In the genomic region with DNA sequence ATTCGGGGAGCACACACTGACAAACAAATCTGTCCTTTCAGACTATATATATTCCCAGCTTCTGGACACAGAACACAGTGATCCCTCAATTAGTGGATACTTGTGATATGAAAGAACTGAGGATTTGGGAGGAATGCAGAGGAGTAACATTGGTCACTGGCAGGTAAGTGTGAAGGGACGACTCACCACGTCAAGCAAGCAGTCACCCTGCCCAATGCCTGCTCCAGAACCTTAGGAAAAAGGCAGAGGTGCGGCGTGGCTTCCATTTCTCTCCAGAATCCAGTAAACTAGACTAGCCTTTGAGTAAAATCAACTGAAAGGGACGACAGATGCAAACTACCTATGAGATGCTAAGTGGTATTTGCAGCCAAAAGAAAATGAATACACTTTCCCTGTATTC, we compare ENCODE assay signal across 8 cellular contexts. TPM values are rescaled to one million over a fixed set of nuclear protein-coding genes. Genes with fewer than 3 reads are reported as not detected.
DNase-seq lines count a peak whose midpoint lies in the region; ATAC-seq lines count a peak whose summit lies in the region.

No MANE protein-coding gene starts in this region.

- H3K27me3 ChIP-seq in CD4-positive, alpha-beta memory T cell (ENCODE audit: insufficient read depth, low read length) = no peaks in the 10 kb centered on the region
- H3K27me3 ChIP-seq in NT2/D1 (ENCODE audit: insufficient read depth, insufficient read length) = peaks cover 28% of the 10 kb centered on the region
- H3K27me3 ChIP-seq in neuron (ENCODE audit: insufficient read depth, low read length) = no peaks in the 10 kb centered on the region

- peak overlapping the region; percentile 98 for H3K27ac ChIP-seq in CD4-positive, alpha-beta memory T cell (ENCODE audit: low read depth, low read length)

- CTCF ChIA-PET in CD4-positive, alpha-beta memory T cell (lab: Charles Lee; ENCODE audit: partially characterized antibody) = interaction anchor here (2.5 kb wide), 1 partner anchor 10 kb away, joined by 54 read pairs; no protein-coding TSS in a partner anchor

- H3K9me3 Mint-ChIP-seq in CD4-positive, alpha-beta memory T cell = no peaks in the 10 kb centered on the region
- no peaks in the 10 kb centered on the region for H3K9me3 Mint-ChIP-seq in effector memory CD8-positive, alpha-beta T cell

- DNase-seq in CD4-positive, alpha-beta memory T cell = no peak
- DNase-seq in NT2/D1 (ENCODE audit: low read depth, low spot score) = no peak
- no peak for DNase-seq in effector memory CD8-positive, alpha-beta T cell
- DNase-seq in NCI-H1694 treated with DMSO at 0.1 percent for 48 hours (lab: John Stamatoyannopoulos, UW) = no peak
- no peak for DNase-seq in posterior cingulate gyrus
- no peak for DNase-seq in stimulated activated CD4-positive, alpha-beta T cell treated with anti-CD3 and anti-CD28 coated beads, Interleukin-1b, Interleukin-23, amount 100 ng/mL, for 48 hours

- no peaks in the 10 kb centered on the region for H3K9me3 ChIP-seq in CD4-positive, alpha-beta memory T cell (ENCODE audit: control insufficient read depth in 1 of 2, low read length in 2 of 2)
- H3K9me3 ChIP-seq in NT2/D1 (ENCODE audit: insufficient read depth, low read length) (no peaks in the 10 kb centered on the region), neuron (ENCODE audit: low read length) (peaks cover 3% of the 10 kb centered on the region)

- H3K4me1 ChIP-seq in CD4-positive, alpha-beta memory T cell (ENCODE audit: insufficient read depth, low read length) = peaks cover 35% of the 10 kb centered on the region
- H3K4me1 ChIP-seq in NT2/D1 (ENCODE audit: insufficient read depth, insufficient read length) = no peaks in the 10 kb centered on the region
- peaks cover 16% of the 10 kb centered on the region for H3K4me1 ChIP-seq in neuron (ENCODE audit: insufficient read depth, low read length)

- peak overlapping the region; percentile 89 for H2AFZ ChIP-seq in neuron (ENCODE audit: low read depth, low read length)

- peaks cover 9% of the 10 kb centered on the region for H3K36me3 ChIP-seq in CD4-positive, alpha-beta memory T cell (ENCODE audit: insufficient read depth, low read length)
- H3K36me3 ChIP-seq in NT2/D1 (ENCODE audit: insufficient read depth, insufficient read length, low read length) = peaks cover 14% of the 10 kb centered on the region
- peaks cover 7% of the 10 kb centered on the region for H3K36me3 ChIP-seq in neuron (ENCODE audit: insufficient read depth, low read length)

- peak overlapping the region; percentile 57 to 68 for H3K4me3 ChIP-seq in CD4-positive, alpha-beta memory T cell (ENCODE audit: low read length in 2 of 2)
- H3K4me3 ChIP-seq in NT2/D1 (ENCODE audit: insufficient read length, low read depth) = peak overlapping the region; percentile 85
- H3K4me3 ChIP-seq in neuron (ENCODE audit: low read length) = peak overlapping the region; percentile 73

- POLR2A ChIA-PET in CD4-positive, alpha-beta memory T cell (lab: Charles Lee; ENCODE audit: partially characterized antibody) = no interaction called here

- H3K27ac Mint-ChIP-seq in CD4-positive, alpha-beta memory T cell = peak overlapping the region; percentile 85 to 95 (median 90)
- peak overlapping the region; percentile 92 to 94 for H3K27ac Mint-ChIP-seq in effector memory CD8-positive, alpha-beta T cell

- peaks cover 8 to 31% of the 10 kb centered on the region in 2 donors for H3K36me3 Mint-ChIP-seq in CD4-positive, alpha-beta memory T cell
- peaks cover 21% of the 10 kb centered on the region for H3K36me3 Mint-ChIP-seq in effector memory CD8-positive, alpha-beta T cell (ENCODE audit: insufficient read depth)

- intact Hi-C loops in CD4-positive, alpha-beta memory T cell (cut with micrococcal nuclease) = no loop called here
- intact Hi-C loops in posterior cingulate gyrus (cut with DNase I) = no loop called here

- no peak for ATAC-seq in effector memory CD8-positive, alpha-beta T cell (replicated peaks)
- no peak for ATAC-seq in HG03521 (IDR thresholded peaks at IDR 0.05; ENCODE audit: unreplicated experiment)

- peaks cover 26 to 47% (median 39%) of the 10 kb centered on the region in 4 donors for H3K4me1 Mint-ChIP-seq in CD4-positive, alpha-beta memory T cell
- peaks cover 29 to 33% of the 10 kb centered on the region in 2 donors for H3K4me1 Mint-ChIP-seq in effector memory CD8-positive, alpha-beta T cell (ENCODE audit: low read depth in 2 of 2)

- H3K27me3 Mint-ChIP-seq in CD4-positive, alpha-beta memory T cell = no peaks in the 10 kb centered on the region
- no peaks in the 10 kb centered on the region for H3K27me3 Mint-ChIP-seq in effector memory CD8-positive, alpha-beta T cell

- peak overlapping the region; percentile 89 for H3K9ac ChIP-seq in NT2/D1 (ENCODE audit: insufficient read length, low read depth)

- H3K4me3 Mint-ChIP-seq in CD4-positive, alpha-beta memory T cell = peak overlapping the region; percentile 89 to 96 (median 92)
- H3K4me3 Mint-ChIP-seq in effector memory CD8-positive, alpha-beta T cell = peak overlapping the region; percentile 87 to 92

RNA-seq across cellular contexts. Expression of a gene that starts 1.1 kb away (rescaled TPM):
- 10 to 100 TPM; 73.1 to 73.3 TPM for total RNA-seq in CD4-positive, alpha-beta memory T cell
- 1 to 10 TPM; 3.2 to 7.9 TPM for polyA plus RNA-seq in CD4-positive, alpha-beta memory T cell
